In the genomic region with DNA sequence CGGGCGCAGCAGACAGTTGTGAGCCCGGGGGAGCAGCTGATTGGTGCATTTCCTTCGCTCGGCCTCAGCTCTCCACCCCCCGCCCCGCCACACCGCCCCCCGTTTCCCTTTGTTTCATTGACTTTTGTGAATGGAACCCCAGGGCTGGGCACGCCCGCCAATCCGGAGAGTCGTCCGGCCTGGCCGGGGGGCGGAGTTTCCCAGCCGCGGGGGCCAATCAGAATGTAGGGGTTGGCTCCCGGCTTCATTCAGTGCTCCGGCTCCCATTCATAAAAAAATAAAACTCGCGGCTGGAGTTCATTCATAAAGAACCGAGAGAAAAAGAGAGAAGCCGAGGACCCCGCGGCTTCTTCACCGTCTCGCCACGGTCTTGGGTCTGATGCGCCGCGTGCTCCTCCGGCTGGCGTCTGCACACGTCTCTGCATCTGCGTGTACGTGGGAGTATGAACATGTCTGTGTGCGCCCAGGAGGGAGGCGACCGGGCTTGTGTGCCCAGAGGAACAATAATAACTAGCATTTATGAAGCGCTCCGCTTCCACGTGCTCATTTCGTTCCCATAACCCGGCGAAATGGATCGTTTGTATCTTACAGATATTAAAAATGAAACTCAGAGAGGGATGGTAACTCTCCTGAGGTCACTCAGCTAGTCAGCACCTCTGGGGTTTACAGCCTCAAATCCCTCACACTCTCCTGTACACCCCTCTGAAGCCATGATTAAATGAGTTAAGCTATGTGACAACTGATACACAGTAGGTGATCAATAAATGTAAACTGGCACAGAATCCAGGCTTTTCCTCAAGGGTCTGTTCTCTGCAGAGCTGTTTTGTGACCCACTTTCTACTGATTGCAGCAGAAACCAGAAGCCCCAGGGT, we compare ENCODE assay signal across 8 cellular contexts. TPM values are rescaled to one million over a fixed set of nuclear protein-coding genes. Genes with fewer than 3 reads are reported as not detected.
A peak's percentile ranks its signal among the peaks of the same experiment; 100 is the strongest.
DNase-seq lines count a peak whose midpoint lies in the region; ATAC-seq and TF ChIP-seq lines count a peak whose summit lies in the region.

ETV4 (minus strand) TSS at position 24 of the 872 bp plus-strand sequence. CDS start 723 bp downstream, outside the sequence.

- peaks cover 21% of the 10 kb centered on the region for H3K4me1 Mint-ChIP-seq in activated CD8-positive, alpha-beta T cell treated with anti-CD3 and anti-CD28 coated beads for 36 hours (ENCODE audit: low read depth)

- H3K27me3 ChIP-seq in lower lobe of right lung (ENCODE audit: low read depth), result peaks cover 8% of the 10 kb centered on the region

- DNase-seq in AG20443 (ENCODE audit: low spot score), result peak; percentile 97
- DNase-seq in NCI-H774 (lab: John Stamatoyannopoulos, UW), result peak; percentile 93
- peak; percentile 98 for DNase-seq in activated CD8-positive, alpha-beta T cell treated with anti-CD3 and anti-CD28 coated beads for 36 hours
- peak; percentile 80 for DNase-seq in effector CD4-positive, alpha-beta T cell
- peak; percentile 93 for DNase-seq in lower lobe of right lung
- DNase-seq in stimulated activated CD4-positive, alpha-beta T cell treated with anti-CD3 and anti-CD28 coated beads, Interleukin-4, amount 100 ng/mL, for 4 hours, result peak; percentile 86 to 90

- POLR2A ChIA-PET in activated CD8-positive, alpha-beta T cell treated with anti-CD3 and anti-CD28 coated beads for 36 hours (lab: Charles Lee), result interaction anchor here (0.9 to 1.4 kb wide), 3 partner anchors 10 to 178 kb away, joined by 3 to 4 read pairs (median 3); no protein-coding TSS in a partner anchor

- CTCF ChIA-PET in activated CD8-positive, alpha-beta T cell treated with anti-CD3 and anti-CD28 coated beads for 36 hours (lab: Charles Lee), result interaction anchor here (0.9 to 2.4 kb wide), 8 partner anchors 27 to 219 kb away, joined by 3 to 10 read pairs (median 4); partner anchors contain the start of gene DHX8

- no peak within 1 kb of the TSS for H3K27ac Mint-ChIP-seq in activated CD8-positive, alpha-beta T cell treated with anti-CD3 and anti-CD28 coated beads for 36 hours

- H3K9me3 ChIP-seq in lower lobe of right lung, result no peaks in the 10 kb centered on the region

- ATAC-seq in GM19328 (IDR thresholded peaks at IDR 0.05; ENCODE audit: unreplicated experiment) (peak; percentile 83), HG03520 (IDR thresholded peaks at IDR 0.05; ENCODE audit: unreplicated experiment) (peak; percentile 81), lower lobe of right lung (peak; percentile 93 to 95)
- peak; percentile 93 for ATAC-seq in activated CD8-positive, alpha-beta T cell treated with anti-CD3 and anti-CD28 coated beads for 36 hours

- H3K4me3 ChIP-seq in lower lobe of right lung, result peak within 1 kb of the TSS; percentile 66

- H3K4me1 ChIP-seq in lower lobe of right lung, result peaks cover 16% of the 10 kb centered on the region

- TF ChIP-seq CTCF in activated CD8-positive, alpha-beta T cell treated with anti-CD3 and anti-CD28 coated beads for 36 hours (IDR thresholded peaks at IDR 0.05), result no peak
- no peak for TF ChIP-seq CTCF in lower lobe of right lung (IDR thresholded peaks at IDR 0.05)

- H3K9me3 Mint-ChIP-seq in activated CD8-positive, alpha-beta T cell treated with anti-CD3 and anti-CD28 coated beads for 36 hours, result no peaks in the 10 kb centered on the region

- no peaks in the 10 kb centered on the region for H3K36me3 Mint-ChIP-seq in activated CD8-positive, alpha-beta T cell treated with anti-CD3 and anti-CD28 coated beads for 36 hours (ENCODE audit: low read depth)

- intact Hi-C loops in activated CD8-positive, alpha-beta T cell treated with anti-CD3 and anti-CD28 coated beads for 36 hours (cut with micrococcal nuclease), result no loop called here
- intact Hi-C loops in lower lobe of right lung (cut with DNase I), result no loop called here

- peaks cover 42% of the 10 kb centered on the region for H3K27me3 Mint-ChIP-seq in activated CD8-positive, alpha-beta T cell treated with anti-CD3 and anti-CD28 coated beads for 36 hours

- H3K4me3 Mint-ChIP-seq in activated CD8-positive, alpha-beta T cell treated with anti-CD3 and anti-CD28 coated beads for 36 hours, result peak within 1 kb of the TSS; percentile 76

- no peak within 1 kb of the TSS for H3K27ac ChIP-seq in lower lobe of right lung

- no peaks in the 10 kb centered on the region for H3K36me3 ChIP-seq in lower lobe of right lung

RNA-seq across cellular contexts. Expression of gene ETV4, which starts in this region (rescaled TPM):
- total RNA-seq in activated CD8-positive, alpha-beta T cell treated with anti-CD3 and anti-CD28 coated beads for 36 hours, result 1 to 10 TPM; 5.0 to 5.4 TPM
- 2.2 TPM for total RNA-seq in lower lobe of right lung
